ENCODE assay signal across 9 cellular contexts in the genomic region with DNA sequence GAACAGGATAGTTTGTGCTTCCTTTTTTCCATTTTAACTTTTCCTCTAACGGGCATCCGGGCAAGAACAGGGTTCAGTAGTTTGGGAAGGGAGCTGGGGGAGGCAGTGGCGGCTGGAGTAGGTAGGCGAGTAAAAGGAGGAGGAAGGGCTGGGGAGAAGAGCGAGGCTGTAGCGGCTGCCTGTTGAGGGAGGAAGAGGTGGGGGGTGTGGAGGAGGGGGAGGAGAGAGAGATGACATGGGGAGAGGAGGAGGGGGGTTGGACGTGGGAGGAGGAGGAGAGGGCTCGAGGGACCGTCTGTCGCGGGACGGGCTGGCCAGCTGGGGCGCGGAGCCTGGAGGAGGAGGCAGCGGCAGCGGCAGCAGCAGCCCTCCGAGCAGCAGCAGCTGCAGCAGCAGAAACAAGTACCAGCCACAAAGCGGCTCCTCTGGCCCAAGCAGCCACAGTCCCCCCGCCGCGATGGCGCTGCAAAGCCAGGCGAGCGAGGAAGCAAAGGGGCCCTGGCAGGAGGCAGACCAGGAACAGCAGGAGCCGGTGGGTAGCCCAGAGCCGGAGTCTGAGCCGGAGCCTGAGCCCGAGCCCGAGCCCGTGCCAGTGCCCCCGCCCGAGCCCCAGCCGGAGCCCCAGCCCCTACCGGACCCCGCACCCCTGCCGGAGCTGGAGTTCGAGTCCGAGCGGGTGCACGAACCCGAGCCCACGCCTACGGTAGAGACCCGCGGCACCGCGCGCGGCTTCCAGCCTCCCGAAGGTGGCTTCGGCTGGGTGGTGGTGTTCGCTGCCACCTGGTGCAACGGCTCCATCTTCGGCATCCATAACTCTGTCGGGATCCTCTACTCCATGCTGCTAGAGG. TPM values are rescaled to one million over a fixed set of nuclear protein-coding genes. Genes with fewer than 3 reads are reported as not detected.
DNase-seq lines count a peak whose midpoint lies in the region; ATAC-seq, FAIRE-seq and TF ChIP-seq lines count a peak whose summit lies in the region.
"Had no signal": no experiment of that assay in that cellular context is flagged by ENCODE, and none has a peak within 500 bp of the region (broad histone marks: within the 10 kb centered on the region; RNA-seq: fewer than 3 reads in every experiment).

Gene SLC16A2, plus strand, starts transcription at position 313 of the 848 bp plus-strand sequence. Its CDS starts 145 bp downstream, at position 458.

- DNase-seq in C1 segment of cervical spinal cord (lab: John Stamatoyannopoulos, UW) (peak in 12 of 14 donors; percentile 20 to 71 (median 43)), SJCRH30 (peak; percentile 95), anterior cingulate cortex (lab: John Stamatoyannopoulos, UW) (peak in 55 of 58 donors; percentile 5 to 80 (median 52)), left cardiac atrium (peak; percentile 75), pancreas (peak; percentile 56 to 86 (median 74))

- FAIRE-seq in pancreas (lab: Jason Lieb, UNC), result no peak

- peaks cover 7% of the 10 kb centered on the region for H3K4me1 ChIP-seq in HEK293 (ENCODE audit: control insufficient read depth, insufficient read depth, low read length)
- peaks cover 5% of the 10 kb centered on the region; the same call in 1 of the 2 replicates for H3K4me1 ChIP-seq in SJCRH30
- no peaks in the 10 kb centered on the region for H3K4me1 ChIP-seq in pancreas

- H3K27ac ChIP-seq in HEK293 (ENCODE audit: extremely low read depth, low read depth, low read length), result peak within 1 kb of the TSS; percentile 90
- peak within 1 kb of the TSS; percentile 96 for H3K27ac ChIP-seq in SJCRH30
- H3K27ac ChIP-seq in pancreas, result peak within 1 kb of the TSS; percentile 55 to 88 (median 78)
- H3K27ac ChIP-seq: HL-60 had no signal

- WGBS in pancreas, 2 donors, result 1 to 36% methylated on average over 48 to 55 of the region's 55 CpGs

- POLR2A ChIA-PET in HEK293 (lab: Yijun Ruan, JAX), result interaction anchor here (0.7 to 2.2 kb wide), 5 partner anchors 11 to 193 kb away, joined by 3 to 10 read pairs (median 3); partner anchors contain the start of gene RLIM

- H3K27me3 ChIP-seq in SJCRH30 (no peaks in the 10 kb centered on the region), pancreas (no peaks in the 10 kb centered on the region)

- intact Hi-C loops in left cardiac atrium (cut with DNase I) (loop anchor here in 1 of 2 donors (5.0 kb wide), 1 partner anchor 116 kb away; no protein-coding TSS in a partner anchor), pancreas (cut with DNase I) (no loop called here)

- peak within 1 kb of the TSS; percentile 47 for H3K4me3 ChIP-seq in HEK293 (ENCODE audit: low read depth, low read length)
- peak within 1 kb of the TSS; percentile 84 for H3K4me3 ChIP-seq in SJCRH30
- peak within 1 kb of the TSS; percentile 15 to 53 (median 32) for H3K4me3 ChIP-seq in pancreas

- no peaks in the 10 kb centered on the region for H3K36me3 ChIP-seq in HEK293 (ENCODE audit: control insufficient read depth in 2 of 2, insufficient read depth in 1 of 2, low read length in 2 of 2)
- no peaks in the 10 kb centered on the region for H3K36me3 ChIP-seq in SJCRH30
- no peaks in the 10 kb centered on the region for H3K36me3 ChIP-seq in pancreas

- peak; percentile 73 to 78 for ATAC-seq in left cardiac atrium
- ATAC-seq in pancreas, result peak; percentile 70 to 83 (median 76)
- ATAC-seq in HG03095 (IDR thresholded peaks at IDR 0.05; ENCODE audit: unreplicated experiment), result no peak
- ATAC-seq in GM19397 (IDR thresholded peaks at IDR 0.05; ENCODE audit: unreplicated experiment), result no peak

- TF ChIP-seq CTCF in HEK293 (tag by site-specific recombination; IDR thresholded peaks at IDR 0.05) (peak; percentile 54; the same call in 1 of the 2 replicates), pancreas (IDR thresholded peaks at IDR 0.05) (no peak)

- H3K9me3 ChIP-seq in HEK293 (ENCODE audit: control insufficient read depth, insufficient read depth, low read depth, low read length) (no peaks in the 10 kb centered on the region), SJCRH30 (replicated peaks) (no peaks in the 10 kb centered on the region), pancreas (no peaks in the 10 kb centered on the region)

- CTCF ChIA-PET in HEK293 (lab: Yijun Ruan, JAX), result interaction anchor here (1.5 kb wide), 1 partner anchor 35 kb away, joined by 3 read pairs; no protein-coding TSS in a partner anchor

TF ChIP-seq in HEK293, 187 proteins besides CTCF, POLR2A, EP300 and RAD21 (continues in another document):
- TF ChIP-seq AEBP2 (tag by site-specific recombination; IDR thresholded peaks at IDR 0.05; ENCODE audit: borderline replicate concordance), result no peak
- TF ChIP-seq, protein P1, sequence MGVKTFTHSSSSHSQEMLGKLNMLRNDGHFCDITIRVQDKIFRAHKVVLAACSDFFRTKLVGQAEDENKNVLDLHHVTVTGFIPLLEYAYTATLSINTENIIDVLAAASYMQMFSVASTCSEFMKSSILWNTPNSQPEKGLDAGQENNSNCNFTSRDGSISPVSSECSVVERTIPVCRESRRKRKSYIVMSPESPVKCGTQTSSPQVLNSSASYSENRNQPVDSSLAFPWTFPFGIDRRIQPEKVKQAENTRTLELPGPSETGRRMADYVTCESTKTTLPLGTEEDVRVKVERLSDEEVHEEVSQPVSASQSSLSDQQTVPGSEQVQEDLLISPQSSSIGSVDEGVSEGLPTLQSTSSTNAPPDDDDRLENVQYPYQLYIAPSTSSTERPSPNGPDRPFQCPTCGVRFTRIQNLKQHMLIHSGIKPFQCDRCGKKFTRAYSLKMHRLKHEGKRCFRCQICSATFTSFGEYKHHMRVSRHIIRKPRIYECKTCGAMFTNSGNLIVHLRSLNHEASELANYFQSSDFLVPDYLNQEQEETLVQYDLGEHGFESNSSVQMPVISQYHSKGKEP (tag by site-specific recombination; IDR thresholded peaks at IDR 0.05), result peak; percentile 74
- TF ChIP-seq ZNF555 (tag by site-specific recombination; conservative IDR thresholded peaks at IDR 0.05), result no peak
- 0 out of 2 replicates have a peak, but pooled peaks have one; percentile 58 for TF ChIP-seq ZNF513 (tag by site-specific recombination; IDR thresholded peaks at IDR 0.05)
- TF ChIP-seq ZNF132 (tag by site-specific recombination; IDR thresholded peaks at IDR 0.05; ENCODE audit: borderline replicate concordance), result no peak
- TF ChIP-seq ZFP41 (tag by site-specific recombination; IDR thresholded peaks at IDR 0.05; ENCODE audit: borderline replicate concordance), result no peak
- TF ChIP-seq ZNF660 (tag by site-specific recombination; IDR thresholded peaks at IDR 0.05), result no peak
- no peak for TF ChIP-seq ZNF585B (tag by site-specific recombination; IDR thresholded peaks at IDR 0.05)
- TF ChIP-seq ZNF10 (tag by site-specific recombination; IDR thresholded peaks at IDR 0.05), result no peak
- peak; percentile 90 for TF ChIP-seq GLI4 (tag by site-specific recombination; IDR thresholded peaks at IDR 0.05)
- TF ChIP-seq ZNF530 (tag by site-specific recombination; IDR thresholded peaks at IDR 0.05; ENCODE audit: low read depth), result no peak
- TF ChIP-seq, protein P2, sequence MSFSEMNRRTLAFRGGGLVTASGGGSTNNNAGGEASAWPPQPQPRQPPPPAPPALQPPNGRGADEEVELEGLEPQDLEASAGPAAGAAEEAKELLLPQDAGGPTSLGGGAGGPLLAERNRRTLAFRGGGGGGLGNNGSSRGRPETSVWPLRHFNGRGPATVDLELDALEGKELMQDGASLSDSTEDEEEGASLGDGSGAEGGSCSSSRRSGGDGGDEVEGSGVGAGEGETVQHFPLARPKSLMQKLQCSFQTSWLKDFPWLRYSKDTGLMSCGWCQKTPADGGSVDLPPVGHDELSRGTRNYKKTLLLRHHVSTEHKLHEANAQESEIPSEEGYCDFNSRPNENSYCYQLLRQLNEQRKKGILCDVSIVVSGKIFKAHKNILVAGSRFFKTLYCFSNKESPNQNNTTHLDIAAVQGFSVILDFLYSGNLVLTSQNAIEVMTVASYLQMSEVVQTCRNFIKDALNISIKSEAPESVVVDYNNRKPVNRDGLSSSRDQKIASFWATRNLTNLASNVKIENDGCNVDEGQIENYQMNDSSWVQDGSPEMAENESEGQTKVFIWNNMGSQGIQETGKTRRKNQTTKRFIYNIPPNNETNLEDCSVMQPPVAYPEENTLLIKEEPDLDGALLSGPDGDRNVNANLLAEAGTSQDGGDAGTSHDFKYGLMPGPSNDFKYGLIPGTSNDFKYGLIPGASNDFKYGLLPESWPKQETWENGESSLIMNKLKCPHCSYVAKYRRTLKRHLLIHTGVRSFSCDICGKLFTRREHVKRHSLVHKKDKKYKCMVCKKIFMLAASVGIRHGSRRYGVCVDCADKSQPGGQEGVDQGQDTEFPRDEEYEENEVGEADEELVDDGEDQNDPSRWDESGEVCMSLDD (tag by site-specific recombination; IDR thresholded peaks at IDR 0.05), result peak; percentile 17
- TF ChIP-seq ZNF211 (tag by site-specific recombination; IDR thresholded peaks at IDR 0.05; ENCODE audit: low read depth), result no peak
- TF ChIP-seq REPIN1 (tag by site-specific recombination; IDR thresholded peaks at IDR 0.05; ENCODE audit: low read depth), result no peak
- TF ChIP-seq ZNF558 (tag by site-specific recombination; IDR thresholded peaks at IDR 0.05), result no peak

RNA-seq across cellular contexts. Expression of gene SLC16A2, which starts in this region (rescaled TPM):
- 46.0 and 49.3 TPM in 2 replicates for total RNA-seq in SJCRH30 (2014; rRNA removed; shearing (Covaris generic))
- total RNA-seq in left cardiac atrium (10 to 100 TPM in 1 of 2 donors, 1 to 10 TPM in 1; 9.1 to 12.3 TPM), pancreas (1 to 10 TPM; 2.7 to 8.4 (median 3.8) TPM)
- polyA plus RNA-seq in pancreas, result 1 to 10 TPM; 2.2 to 4.3 TPM

Comparison
In these comparisons a context has a peak if more than half of its experiments do, and no peak if none do; other contexts are left out.
1. DNase-seq: peak in every context shown above with its lines; median percentile 95 in SJCRH30; 75 in left cardiac atrium; 74 in pancreas; 52 in anterior cingulate cortex; 43 in C1 segment of cervical spinal cord.
2. H3K4me3 ChIP-seq: peak in every context shown above with its lines; median percentile 84 in SJCRH30; 47 in HEK293; 32 in pancreas.
3. ATAC-seq: peak in left cardiac atrium (2 of 2) and pancreas (4 of 4); none in HG03095 (single experiment) and GM19397 (single experiment).
4. Peak in every context shown above with its lines, with median percentiles within 50 percentile points of each other: H3K27ac ChIP-seq.